In the genomic region with DNA sequence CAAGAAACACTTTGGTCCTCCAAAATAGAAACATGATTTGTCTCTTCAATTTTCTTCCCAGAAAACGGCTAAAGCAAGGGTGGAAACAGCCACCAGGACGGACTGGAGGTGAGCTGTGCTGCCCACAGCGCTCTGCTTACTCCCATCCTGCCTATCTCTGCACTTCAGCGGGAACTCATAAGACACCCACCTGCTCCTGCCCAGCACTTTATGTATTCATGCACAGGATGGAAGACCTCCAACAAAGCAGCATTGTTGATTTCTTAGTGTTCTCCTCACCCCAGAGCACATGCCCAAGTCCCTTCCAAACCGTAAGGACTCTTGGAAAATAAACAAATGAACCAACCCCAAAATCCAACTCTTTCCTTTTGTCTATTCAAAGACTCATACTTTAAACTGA, we compare ENCODE assay signal across 23 cellular contexts.
DNase-seq lines count a peak whose midpoint lies in the region; ATAC-seq and TF ChIP-seq lines count a peak whose summit lies in the region.
"Had no signal": no experiment of that assay in that cellular context is flagged by ENCODE, and none has a peak within 500 bp of the region (broad histone marks: within the 10 kb centered on the region; RNA-seq: fewer than 3 reads in every experiment).

No MANE protein-coding gene starts in this region.

- POLR2A ChIA-PET in WTC11 (lab: Charles Lee): no interaction called here

- no peak for DNase-seq in activated T-cell treated with anti-CD3 and anti-CD28 coated beads, Interleukin-2, amount 50 U/mL, for 24 hours
- DNase-seq in activated T-cell treated with anti-CD3 and anti-CD28 coated beads for 4 hours (no peak), WTC11 (ENCODE audit: low spot score) (no peak), memory B cell (ENCODE audit: low spot score in 2 of 2) (no peak), sciatic nerve (ENCODE audit: low spot score) (no peak), islet precursor cell (no peak)
- no peak for DNase-seq in activated T-helper 1 cell treated with anti-CD3 and anti-CD28 coated beads, Interleukin-12 subunit alpha, Interleukin-12 subunit beta, Interleukin-2, Interleukin-4 antibody, amounts not matched to agents 30 ng/mL and 10 ng/mL and 1 ng/mL, durations not matched to agents 14 hours and 24 hours and 36 hours (ENCODE audit: low spot score)
- DNase-seq: activated CD8-positive, alpha-beta T cell treated with anti-CD3 and anti-CD28 coated beads, Interleukin-2, amount 10 ng/mL, durations not matched to agents 7 days and 5 days; activated effector memory CD4-positive, alpha-beta T cell treated with Interleukin-2 at 50 U/mL for 16 hours; central memory CD4-positive, alpha-beta T cell; dermis blood vessel endothelial cell; Karpas-422; NCI-H1417 treated with DMSO at 0.1 percent for 48 hours; NCI-H2029 treated with DMSO at 0.1 percent for 48 hours; NCI-H226; right lobe of liver; stimulated activated CD8-positive, alpha-beta memory T cell treated with anti-CD3 and anti-CD28 coated beads, Interleukin-4, amount 100 ng/mL, for 48 hours; thyroid gland had no signal

- CTCF ChIA-PET in WTC11 (lab: Charles Lee): no interaction called here

- peaks cover 18% of the 10 kb centered on the region for H3K4me1 Mint-ChIP-seq in activated T-cell treated with anti-CD3 and anti-CD28 coated beads, Interleukin-2, amount 50 U/mL, for 24 hours (ENCODE audit: low read depth)
- peaks cover 19% of the 10 kb centered on the region for H3K4me1 Mint-ChIP-seq in WTC11
- peaks cover 5% of the 10 kb centered on the region for H3K4me1 Mint-ChIP-seq in memory B cell
- H3K4me1 Mint-ChIP-seq in activated T-helper 1 cell treated with anti-CD3 and anti-CD28 coated beads, Interleukin-12 subunit alpha, Interleukin-12 subunit beta, Interleukin-2, Interleukin-4 antibody, amounts not matched to agents 30 ng/mL and 10 ng/mL and 1 ng/mL, durations not matched to agents 14 hours and 24 hours and 36 hours (ENCODE audit: low read depth): peaks cover 6% of the 10 kb centered on the region

- H3K27me3 Mint-ChIP-seq in activated T-cell treated with anti-CD3 and anti-CD28 coated beads, Interleukin-2, amount 50 U/mL, for 24 hours: no peaks in the 10 kb centered on the region
- H3K27me3 Mint-ChIP-seq in WTC11 (ENCODE audit: low read depth) (no peaks in the 10 kb centered on the region), memory B cell (no peaks in the 10 kb centered on the region)
- H3K27me3 Mint-ChIP-seq in activated T-helper 1 cell treated with anti-CD3 and anti-CD28 coated beads, Interleukin-12 subunit alpha, Interleukin-12 subunit beta, Interleukin-2, Interleukin-4 antibody, amounts not matched to agents 30 ng/mL and 10 ng/mL and 1 ng/mL, durations not matched to agents 14 hours and 24 hours and 36 hours (ENCODE audit: insufficient read depth): no peaks in the 10 kb centered on the region

- no peak overlapping the region for H3K4me3 Mint-ChIP-seq in activated T-cell treated with anti-CD3 and anti-CD28 coated beads, Interleukin-2, amount 50 U/mL, for 24 hours
- H3K4me3 Mint-ChIP-seq in WTC11 (no peak overlapping the region), memory B cell (no peak overlapping the region)
- no peak overlapping the region for H3K4me3 Mint-ChIP-seq in activated T-helper 1 cell treated with anti-CD3 and anti-CD28 coated beads, Interleukin-12 subunit alpha, Interleukin-12 subunit beta, Interleukin-2, Interleukin-4 antibody, amounts not matched to agents 30 ng/mL and 10 ng/mL and 1 ng/mL, durations not matched to agents 14 hours and 24 hours and 36 hours
- H3K4me3 Mint-ChIP-seq: activated CD8-positive, alpha-beta T cell treated with anti-CD3 and anti-CD28 coated beads, Interleukin-2, amount 10 ng/mL, durations not matched to agents 7 days and 5 days; CD14-positive monocyte; T-helper 1 cell treated with Interleukin-12 subunit alpha and Interleukin-12 subunit beta and Interleukin-4 antibody, amounts not matched to agents 30 μg/mL and 1 μg/mL, for 36 hours had no signal

- H3K36me3 Mint-ChIP-seq in activated T-cell treated with anti-CD3 and anti-CD28 coated beads, Interleukin-2, amount 50 U/mL, for 24 hours (ENCODE audit: low read depth): peaks cover 71% of the 10 kb centered on the region
- H3K36me3 Mint-ChIP-seq in WTC11: peaks cover 23% of the 10 kb centered on the region
- H3K36me3 Mint-ChIP-seq in memory B cell: peaks cover 14% of the 10 kb centered on the region
- H3K36me3 Mint-ChIP-seq in activated T-helper 1 cell treated with anti-CD3 and anti-CD28 coated beads, Interleukin-12 subunit alpha, Interleukin-12 subunit beta, Interleukin-2, Interleukin-4 antibody, amounts not matched to agents 30 ng/mL and 10 ng/mL and 1 ng/mL, durations not matched to agents 14 hours and 24 hours and 36 hours (ENCODE audit: low read depth): peaks cover 34% of the 10 kb centered on the region

- H3K27ac Mint-ChIP-seq in activated T-cell treated with anti-CD3 and anti-CD28 coated beads, Interleukin-2, amount 50 U/mL, for 24 hours: peak overlapping the region; percentile 40
- H3K27ac Mint-ChIP-seq in WTC11 (peak overlapping the region; percentile 33; the same call in 1 of the 2 replicates), memory B cell (peak overlapping the region; percentile 26)
- no peak overlapping the region for H3K27ac Mint-ChIP-seq in activated T-helper 1 cell treated with anti-CD3 and anti-CD28 coated beads, Interleukin-12 subunit alpha, Interleukin-12 subunit beta, Interleukin-2, Interleukin-4 antibody, amounts not matched to agents 30 ng/mL and 10 ng/mL and 1 ng/mL, durations not matched to agents 14 hours and 24 hours and 36 hours
- H3K27ac Mint-ChIP-seq: activated CD8-positive, alpha-beta T cell treated with anti-CD3 and anti-CD28 coated beads, Interleukin-2, amount 10 ng/mL, durations not matched to agents 7 days and 5 days; T-helper 1 cell treated with Interleukin-12 subunit alpha and Interleukin-12 subunit beta and Interleukin-4 antibody, amounts not matched to agents 30 μg/mL and 1 μg/mL, for 36 hours had no signal

- intact Hi-C loops in sciatic nerve (cut with DNase I): no loop called here
- intact Hi-C loops in activated T-helper 1 cell treated with anti-CD3 and anti-CD28 coated beads, Interleukin-12 subunit alpha, Interleukin-12 subunit beta, Interleukin-2, Interleukin-4 antibody, amounts not matched to agents 30 ng/mL and 10 ng/mL and 1 ng/mL, durations not matched to agents 14 hours and 24 hours and 36 hours (cut with micrococcal nuclease): no loop called here

- no peak for TF ChIP-seq CTCF in WTC11 (IDR thresholded peaks at IDR 0.05)

- ATAC-seq in WTC11 (no peak), memory B cell (ENCODE audit: low read depth) (no peak), sciatic nerve (peak; percentile 15), SK-N-SH treated with all-trans-retinoic acid at 6 μM for 48 hours (no peak)
- ATAC-seq: activated CD8-positive, alpha-beta T cell treated with anti-CD3 and anti-CD28 coated beads, Interleukin-2, amount 10 ng/mL, durations not matched to agents 7 days and 5 days; gastroesophageal sphincter; HepG2 had no signal

- no peaks in the 10 kb centered on the region for H3K9me3 Mint-ChIP-seq in activated T-cell treated with anti-CD3 and anti-CD28 coated beads, Interleukin-2, amount 50 U/mL, for 24 hours
- no peaks in the 10 kb centered on the region for H3K9me3 Mint-ChIP-seq in WTC11
- H3K9me3 Mint-ChIP-seq in memory B cell: no peaks in the 10 kb centered on the region
- H3K9me3 Mint-ChIP-seq in activated T-helper 1 cell treated with anti-CD3 and anti-CD28 coated beads, Interleukin-12 subunit alpha, Interleukin-12 subunit beta, Interleukin-2, Interleukin-4 antibody, amounts not matched to agents 30 ng/mL and 10 ng/mL and 1 ng/mL, durations not matched to agents 14 hours and 24 hours and 36 hours: no peaks in the 10 kb centered on the region
- H3K9me3 Mint-ChIP-seq: CD14-positive monocyte; T-helper 1 cell treated with Interleukin-12 subunit alpha and Interleukin-12 subunit beta and Interleukin-4 antibody, amounts not matched to agents 30 μg/mL and 1 μg/mL, for 36 hours had no signal

TF ChIP-seq in WTC11, 78 proteins besides CTCF, POLR2A, EP300 and RAD21 (continues in another document):
- TF ChIP-seq, protein P1, sequence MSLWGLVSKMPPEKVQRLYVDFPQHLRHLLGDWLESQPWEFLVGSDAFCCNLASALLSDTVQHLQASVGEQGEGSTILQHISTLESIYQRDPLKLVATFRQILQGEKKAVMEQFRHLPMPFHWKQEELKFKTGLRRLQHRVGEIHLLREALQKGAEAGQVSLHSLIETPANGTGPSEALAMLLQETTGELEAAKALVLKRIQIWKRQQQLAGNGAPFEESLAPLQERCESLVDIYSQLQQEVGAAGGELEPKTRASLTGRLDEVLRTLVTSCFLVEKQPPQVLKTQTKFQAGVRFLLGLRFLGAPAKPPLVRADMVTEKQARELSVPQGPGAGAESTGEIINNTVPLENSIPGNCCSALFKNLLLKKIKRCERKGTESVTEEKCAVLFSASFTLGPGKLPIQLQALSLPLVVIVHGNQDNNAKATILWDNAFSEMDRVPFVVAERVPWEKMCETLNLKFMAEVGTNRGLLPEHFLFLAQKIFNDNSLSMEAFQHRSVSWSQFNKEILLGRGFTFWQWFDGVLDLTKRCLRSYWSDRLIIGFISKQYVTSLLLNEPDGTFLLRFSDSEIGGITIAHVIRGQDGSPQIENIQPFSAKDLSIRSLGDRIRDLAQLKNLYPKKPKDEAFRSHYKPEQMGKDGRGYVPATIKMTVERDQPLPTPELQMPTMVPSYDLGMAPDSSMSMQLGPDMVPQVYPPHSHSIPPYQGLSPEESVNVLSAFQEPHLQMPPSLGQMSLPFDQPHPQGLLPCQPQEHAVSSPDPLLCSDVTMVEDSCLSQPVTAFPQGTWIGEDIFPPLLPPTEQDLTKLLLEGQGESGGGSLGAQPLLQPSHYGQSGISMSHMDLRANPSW (CRISPR knock-in tag; conservative IDR thresholded peaks at IDR 0.05; ENCODE audit: low read depth): no peak

TF ChIP-seq in SK-N-SH treated with all-trans-retinoic acid at 6 μM for 48 hours, 23 proteins besides CTCF, POLR2A, EP300 and RAD21:
- no peak for TF ChIP-seq TOX (CRISPR knock-in tag; IDR thresholded peaks at IDR 0.05; ENCODE audit: borderline replicate concordance)
- no peak for TF ChIP-seq BACH2 (CRISPR knock-in tag; IDR thresholded peaks at IDR 0.05; ENCODE audit: borderline replicate concordance)
- TF ChIP-seq, protein P2, sequence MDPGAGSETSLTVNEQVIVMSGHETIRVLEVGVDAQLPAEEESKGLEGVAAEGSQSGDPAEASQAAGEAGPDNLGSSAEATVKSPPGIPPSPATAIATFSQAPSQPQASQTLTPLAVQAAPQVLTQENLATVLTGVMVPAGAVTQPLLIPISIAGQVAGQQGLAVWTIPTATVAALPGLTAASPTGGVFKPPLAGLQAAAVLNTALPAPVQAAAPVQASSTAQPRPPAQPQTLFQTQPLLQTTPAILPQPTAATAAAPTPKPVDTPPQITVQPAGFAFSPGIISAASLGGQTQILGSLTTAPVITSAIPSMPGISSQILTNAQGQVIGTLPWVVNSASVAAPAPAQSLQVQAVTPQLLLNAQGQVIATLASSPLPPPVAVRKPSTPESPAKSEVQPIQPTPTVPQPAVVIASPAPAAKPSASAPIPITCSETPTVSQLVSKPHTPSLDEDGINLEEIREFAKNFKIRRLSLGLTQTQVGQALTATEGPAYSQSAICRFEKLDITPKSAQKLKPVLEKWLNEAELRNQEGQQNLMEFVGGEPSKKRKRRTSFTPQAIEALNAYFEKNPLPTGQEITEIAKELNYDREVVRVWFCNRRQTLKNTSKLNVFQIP (CRISPR knock-in tag; IDR thresholded peaks at IDR 0.05; ENCODE audit: borderline replicate concordance, low read depth): no peak
